In genomic region chr2:207135340-207135739, GRCh38 we compare ENCODE assay signal across 10 cellular contexts. TPM values are rescaled to one million over a fixed set of nuclear protein-coding genes. Genes with fewer than 3 reads are reported as not detected.
DNase-seq lines count a peak whose midpoint lies in the region; ATAC-seq, FAIRE-seq and TF ChIP-seq lines count a peak whose summit lies in the region.
"Had no signal": no experiment of that assay in that cellular context is flagged by ENCODE, and none has a peak within 500 bp of the region (broad histone marks: within the 10 kb centered on the region; RNA-seq: fewer than 3 reads in every experiment).

No MANE protein-coding gene starts in this region.

- no peak for FAIRE-seq in frontal cortex (lab: Jason Lieb, UNC)

- in situ Hi-C loops in Caki2 (cut with HindIII; ENCODE audit: low pct_unique_long_range_greater_than_20kb, low sequenced_read_pairs), result no loop called here

- peak; percentile 52 for ATAC-seq in SK-N-SH treated with all-trans-retinoic acid at 6 μM for 48 hours
- ATAC-seq in esophagus mucosa, result peak; percentile 23
- no peak for ATAC-seq in GM19023 (IDR thresholded peaks at IDR 0.05; ENCODE audit: unreplicated experiment)
- ATAC-seq in GM18907 (IDR thresholded peaks at IDR 0.05; ENCODE audit: unreplicated experiment), result no peak

- DNase-seq in Caki2 (ENCODE audit: low read depth), result peak; percentile 26
- DNase-seq in renal cortical epithelial cell (ENCODE audit: low read depth), result peak; percentile 87
- DNase-seq in frontal cortex (ENCODE audit: low spot score in 2 of 2), result no peak
- DNase-seq in medulla oblongata (ENCODE audit: extremely low spot score), result no peak
- DNase-seq: activated gamma-delta T cell treated with Interleukin-2 at 50 U/mL for 16 hours, NCI-H1694 had no signal

TF ChIP-seq in SK-N-SH treated with all-trans-retinoic acid at 6 μM for 48 hours, 23 proteins besides CTCF, POLR2A, EP300 and RAD21:
- TF ChIP-seq ZNF70 (CRISPR knock-in tag; IDR thresholded peaks at IDR 0.05) (no peak), OSR1 (CRISPR knock-in tag; IDR thresholded peaks at IDR 0.05) (no peak), ZFP30 (CRISPR knock-in tag; IDR thresholded peaks at IDR 0.05) (no peak), TOX (CRISPR knock-in tag; IDR thresholded peaks at IDR 0.05; ENCODE audit: borderline replicate concordance) (no peak), PPARA (CRISPR knock-in tag; IDR thresholded peaks at IDR 0.05; ENCODE audit: borderline replicate concordance) (no peak), ZFP3 (CRISPR knock-in tag; IDR thresholded peaks at IDR 0.05) (no peak), PATZ1 (CRISPR knock-in tag; IDR thresholded peaks at IDR 0.05; ENCODE audit: borderline replicate concordance) (no peak), TSHZ2 (CRISPR knock-in tag; IDR thresholded peaks at IDR 0.05) (no peak)
- TF ChIP-seq, protein P1, sequence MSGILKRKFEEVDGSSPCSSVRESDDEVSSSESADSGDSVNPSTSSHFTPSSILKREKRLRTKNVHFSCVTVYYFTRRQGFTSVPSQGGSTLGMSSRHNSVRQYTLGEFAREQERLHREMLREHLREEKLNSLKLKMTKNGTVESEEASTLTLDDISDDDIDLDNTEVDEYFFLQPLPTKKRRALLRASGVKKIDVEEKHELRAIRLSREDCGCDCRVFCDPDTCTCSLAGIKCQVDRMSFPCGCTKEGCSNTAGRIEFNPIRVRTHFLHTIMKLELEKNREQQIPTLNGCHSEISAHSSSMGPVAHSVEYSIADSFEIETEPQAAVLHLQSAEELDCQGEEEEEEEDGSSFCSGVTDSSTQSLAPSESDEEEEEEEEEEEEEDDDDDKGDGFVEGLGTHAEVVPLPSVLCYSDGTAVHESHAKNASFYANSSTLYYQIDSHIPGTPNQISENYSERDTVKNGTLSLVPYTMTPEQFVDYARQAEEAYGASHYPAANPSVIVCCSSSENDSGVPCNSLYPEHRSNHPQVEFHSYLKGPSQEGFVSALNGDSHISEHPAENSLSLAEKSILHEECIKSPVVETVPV (CRISPR knock-in tag; IDR thresholded peaks at IDR 0.05), result no peak

RNA-seq across cellular contexts. Expression of gene KLF7, which starts 30.4 kb away (rescaled TPM):
- total RNA-seq in Caki2 (2014; rRNA removed; shearing (Covaris generic); ENCODE audit: low replicate concordance), result 5.5 and 8.1 TPM in 2 replicates
- 20.1 TPM for total RNA-seq in esophagus mucosa
- 16.8 and 31.5 TPM in 2 replicates for total RNA-seq in renal cortical epithelial cell
- total RNA-seq in frontal cortex, result 52.6 TPM

Comparison
In these comparisons a context has a peak if more than half of its experiments do, and no peak if none do; other contexts are left out.
1. DNase-seq: peak in Caki2 (single experiment) and renal cortical epithelial cell (single experiment); none in frontal cortex (0 of 2) and medulla oblongata (single experiment).
2. ATAC-seq: peak in SK-N-SH treated with all-trans-retinoic acid at 6 μM for 48 hours (single experiment) and esophagus mucosa (single experiment); none in GM19023 (single experiment) and GM18907 (single experiment).